In genomic region chr20:49982072-49982345, GRCh38 we compare ENCODE assay signal across 9 cellular contexts. TPM values are rescaled to one million over a fixed set of nuclear protein-coding genes. Genes with fewer than 3 reads are reported as not detected.
DNase-seq lines count a peak whose midpoint lies in the region; ATAC-seq, FAIRE-seq and TF ChIP-seq lines count a peak whose summit lies in the region.
"Had no signal": no experiment of that assay in that cellular context is flagged by ENCODE, and none has a peak within 500 bp of the region (broad histone marks: within the 10 kb centered on the region; RNA-seq: fewer than 3 reads in every experiment).

No MANE protein-coding gene starts in this region.

- peak overlapping the region; percentile 18; the same call in 1 of the 2 replicates for H2BK12ac ChIP-seq in H1 (ENCODE audit: low read depth, low read length)

- no peak for DNase-seq in Calu3
- DNase-seq in NT2/D1 (ENCODE audit: low read depth, low spot score), result no peak
- no peak for DNase-seq in H1 (ENCODE audit: low read depth in 1 of 2, low spot score in 2 of 2)
- DNase-seq in osteoblast (ENCODE audit: insufficient read length, low spot score, missing footprints), result no peak
- no peak for DNase-seq in SIG-M5 (lab: John Stamatoyannopoulos, UW)
- DNase-seq in islet precursor cell, result no peak
- no peak for DNase-seq in NCI-H524 treated with DMSO at 0.1 percent for 48 hours (lab: John Stamatoyannopoulos, UW)

- BruUV-seq in Calu3 (replicated peaks; lab: Mats Ljungman, UMichigan), result no TSS peak

- CTCF ChIA-PET in Calu3 (lab: Charles Lee) (interaction anchor here (5.5 kb wide), 1 partner anchor 89 kb away, joined by 134 read pairs; no protein-coding TSS in a partner anchor), H1 (lab: Charles Lee; ENCODE audit: partially characterized antibody) (interaction anchor here (0.7 to 21.7 kb wide), 9 partner anchors 17 to 197 kb away, joined by 3 to 514 read pairs (median 4); no protein-coding TSS in a partner anchor)

- no peak overlapping the region for H2BK15ac ChIP-seq in H1 (ENCODE audit: low read length)

- H3K79me2 ChIP-seq in H1 (ENCODE audit: control insufficient read depth in 1 of 2, insufficient read depth in 2 of 2, low read length in 2 of 2), result peaks cover 0 to 8% of the 10 kb centered on the region in 2 experiments; a peak in 2 of 4 replicates
- peaks cover 41% of the 10 kb centered on the region for H3K79me2 ChIP-seq in osteoblast (ENCODE audit: insufficient read depth, low read length)

- H3K9ac ChIP-seq in NT2/D1 (ENCODE audit: insufficient read length, low read depth) (peak overlapping the region; percentile 53), H1 (replicated peaks in 1 of 4; ENCODE audit: extremely low read depth in 1 of 4, low read depth in 3 of 4, low read length in 3 of 4) (no peak overlapping the region)

- ATAC-seq in HG02970 (IDR thresholded peaks at IDR 0.05; ENCODE audit: low FRiP score, unreplicated experiment), result no peak

- H2AK5ac ChIP-seq in H1 (ENCODE audit: low read depth, low read length), result no peak overlapping the region

- no peak for TF ChIP-seq RAD21 in H1 (IDR thresholded peaks at IDR 0.05 in 1 of 2, conservative IDR thresholded peaks at IDR 0.05 in 1 of 2; ENCODE audit: low read depth in 2 of 2, low read length in 2 of 2)

- H3K14ac ChIP-seq in H1 (ENCODE audit: insufficient read length), result no peak overlapping the region

- no peak for TF ChIP-seq EP300 in H1 (IDR thresholded peaks at IDR 0.05; ENCODE audit: borderline replicate concordance in 1 of 2, low read depth in 2 of 2, low read length in 2 of 2)

- H3K4me3 Mint-ChIP-seq in Calu3 (ENCODE audit: low read depth, unreplicated experiment), result peak overlapping the region; percentile 63

- peaks cover 12% of the 10 kb centered on the region for H3K23me2 ChIP-seq in H1 (ENCODE audit: low read depth, low read length)

- no peak overlapping the region for H3K27ac ChIP-seq in H1 (ENCODE audit: low read depth, low read length)
- no peak overlapping the region for H3K27ac ChIP-seq in osteoblast (ENCODE audit: low read depth, low read length)

- intact Hi-C loops in Calu3 (cut with micrococcal nuclease; ENCODE audit: unreplicated experiment), result no loop called here

- peaks cover 29% of the 10 kb centered on the region for H3K27me3 Mint-ChIP-seq in Calu3 (ENCODE audit: unreplicated experiment)

- TF ChIP-seq CTCF in Calu3 (IDR thresholded peaks at IDR 0.05; ENCODE audit: unreplicated experiment), result no peak
- no peak for TF ChIP-seq CTCF in H1 (IDR thresholded peaks at IDR 0.05; ENCODE audit: control extremely low read depth in 1 of 3, insufficient read depth in 1 of 3, low read depth in 1 of 3, low read length in 3 of 3)
- no peak for TF ChIP-seq CTCF in osteoblast (IDR thresholded peaks at IDR 0.05; ENCODE audit: extremely low read depth, low read depth, low read length)

- H2BK20ac ChIP-seq in H1 (ENCODE audit: low read length), result no peak overlapping the region

- H4K20me1 ChIP-seq in H1 (replicated peaks in 1 of 2; ENCODE audit: control insufficient read depth in 1 of 2, insufficient read depth in 2 of 2, low read length in 2 of 2) (peaks cover 2% of the 10 kb centered on the region in 2 experiments), osteoblast (ENCODE audit: insufficient read depth, low read length) (peaks cover 35% of the 10 kb centered on the region)

- no peak overlapping the region for H3K4ac ChIP-seq in H1 (replicated peaks; ENCODE audit: insufficient read length, low read depth, low read length)

- peaks cover 34% of the 10 kb centered on the region for H3K4me1 Mint-ChIP-seq in Calu3 (ENCODE audit: low read depth, unreplicated experiment)

- H3K4me3 ChIP-seq in NT2/D1 (ENCODE audit: insufficient read length, low read depth) (peak overlapping the region; percentile 53), H1 (ENCODE audit: extremely low read depth in 1 of 4, insufficient read depth in 2 of 4, low read depth in 3 of 4, low read length in 4 of 4) (peak overlapping the region; percentile 23 to 61 (median 30); a peak in 7 of 8 replicates), osteoblast (ENCODE audit: insufficient read depth, low read length) (no peak overlapping the region)

- peaks cover 2% of the 10 kb centered on the region; the same call in 1 of the 2 replicates for H3K79me1 ChIP-seq in H1 (ENCODE audit: low read depth, low read length)

- H3K4me1 ChIP-seq in NT2/D1 (ENCODE audit: insufficient read depth, insufficient read length) (peaks cover 42% of the 10 kb centered on the region), H1 (replicated peaks in 1 of 4; ENCODE audit: control insufficient read depth in 3 of 4, insufficient read depth in 4 of 4, low read length in 3 of 4) (peaks cover 7 to 43% (median 31%) of the 10 kb centered on the region in 4 experiments), osteoblast (ENCODE audit: insufficient read depth, low read length) (peaks cover 38% of the 10 kb centered on the region)

- TF ChIP-seq POLR2A in H1 (IDR thresholded peaks at IDR 0.05; ENCODE audit: control extremely low read depth in 1 of 2, low read depth in 2 of 2, low read length in 2 of 2), result no peak

- no peak overlapping the region; the same call in 1 of the 2 replicates for H3K18ac ChIP-seq in H1 (ENCODE audit: extremely low read depth, low read length)

- H3K36me3 ChIP-seq in NT2/D1 (ENCODE audit: insufficient read depth, insufficient read length, low read length) (peaks cover 36% of the 10 kb centered on the region), H1 (ENCODE audit: control insufficient read depth in 2 of 4, insufficient read depth in 4 of 4, low read length in 3 of 4) (peaks cover 0 to 12% (median 0%) of the 10 kb centered on the region in 4 experiments; a peak in 1 of 8 replicates), osteoblast (ENCODE audit: insufficient read depth, low read length) (peaks cover 10% of the 10 kb centered on the region)

- H4K8ac ChIP-seq in H1 (ENCODE audit: extremely low read depth, insufficient read depth, low read length), result peak overlapping the region; percentile 60

- no peak for FAIRE-seq in H1 (lab: Jason Lieb, UNC)
- FAIRE-seq: kidney had no signal

- 0 out of 2 replicates have a peak overlapping the region, but pooled peaks have one; percentile 20 for H2BK5ac ChIP-seq in H1 (ENCODE audit: low read depth, low read length)

- no peak overlapping the region for H3K56ac ChIP-seq in H1 (replicated peaks; ENCODE audit: insufficient read length, low read depth, low read length)

- H3K23ac ChIP-seq in H1 (ENCODE audit: insufficient read length), result no peak overlapping the region

- peak overlapping the region; percentile 78 to 89 for H3K4me2 ChIP-seq in H1 (ENCODE audit: insufficient read depth in 1 of 2, low read depth in 2 of 2, low read length in 2 of 2)
- peak overlapping the region; percentile 71 for H3K4me2 ChIP-seq in osteoblast (ENCODE audit: insufficient read depth, low read length)

- peak overlapping the region; percentile 18 for H3K27ac Mint-ChIP-seq in Calu3 (ENCODE audit: unreplicated experiment)

- no peak overlapping the region for H2BK120ac ChIP-seq in H1 (replicated peaks; ENCODE audit: low read depth, low read length)

- H4K91ac ChIP-seq in H1 (replicated peaks; ENCODE audit: insufficient read length, low read length), result peak overlapping the region; percentile 61

- 34% methylated on average over 12 of the region's 12 CpGs; no CpG with 5 or more reads in 1 of the 2 experiments for WGBS in H1 (ENCODE audit: extremely low coverage in 1 of 2, insufficient coverage in 1 of 2, insufficient read length in 1 of 2, insufficient replicate concordance in 2 of 2, low coverage in 1 of 2, low lambda C conversion rate in 2 of 2, missing lambda C conversion rate in 1 of 2), 2 experiments

- POLR2A ChIA-PET in H1 (lab: Charles Lee; ENCODE audit: partially characterized antibody), result interaction anchor here (0.7 to 15.6 kb wide), 15 partner anchors 8 to 102 kb away, joined by 3 to 287 read pairs (median 5); partner anchors contain the start of gene RNF114

- peak overlapping the region; percentile 54 for H4K5ac ChIP-seq in H1 (ENCODE audit: insufficient read length, low read depth, low read length)

- H3K27me3 ChIP-seq in NT2/D1 (ENCODE audit: insufficient read depth, insufficient read length) (peaks cover 31% of the 10 kb centered on the region), H1 (replicated peaks in 1 of 4; ENCODE audit: control insufficient read depth in 3 of 4, extremely low read depth in 1 of 4, insufficient read depth in 3 of 4, low read length in 3 of 4) (peaks cover 0 to 17% (median 15%) of the 10 kb centered on the region in 4 experiments; a peak in 6 of 7 replicates), osteoblast (ENCODE audit: insufficient read depth, low read length) (no peaks in the 10 kb centered on the region)

- peak overlapping the region; percentile 3; the same call in 1 of the 2 replicates for H2AFZ ChIP-seq in H1 (ENCODE audit: low read length)
- peak overlapping the region; percentile 41 for H2AFZ ChIP-seq in osteoblast (ENCODE audit: low read length)

- no peaks in the 10 kb centered on the region for H3K9me3 Mint-ChIP-seq in Calu3 (ENCODE audit: low read depth, unreplicated experiment)

- H3K36me3 Mint-ChIP-seq in Calu3 (ENCODE audit: insufficient read depth, unreplicated experiment), result peaks cover 21% of the 10 kb centered on the region

- H3K9me3 ChIP-seq in NT2/D1 (ENCODE audit: insufficient read depth, low read length) (no peaks in the 10 kb centered on the region), H1 (ENCODE audit: insufficient read depth in 2 of 2, low read depth in 1 of 2, low read length in 1 of 2) (no peaks in the 10 kb centered on the region), osteoblast (ENCODE audit: low read depth, low read length) (no peaks in the 10 kb centered on the region)

RNA-seq across cellular contexts. Expression of gene SNAI1, which starts 0.8 kb away (rescaled TPM):
- total RNA-seq in Calu3 (2022) (0.81 and 0.90 TPM in 2 replicates), osteoblast (1.8 and 2.1 TPM in 2 replicates)
- total RNA-seq in H1 (2021; fragmentation: NEBNext Ultra II Directional; extraction: Animal tissue kit (Norgen Biotek cat#: 25700)), result 6.5 and 7.7 TPM in 2 replicates
- 8.0 and 10.6 TPM in 2 replicates for polyA plus RNA-seq in H1 (2011; rRNA removed)
- 2.0 TPM for polyA plus RNA-seq in H1 (2011; cell fraction: cytosol; rRNA removed)
- 6.6 TPM for polyA plus RNA-seq in H1 (2011; cell fraction: nucleus; rRNA removed)
- 6.9 to 10.2 TPM (median 8.7 TPM) in 4 replicates for polyA plus RNA-seq in H1 (2012, experiment 1 of 2)
- polyA plus RNA-seq in H1 (2012, experiment 2 of 2), result 10.4 TPM
- 6.9 TPM for polyA plus RNA-seq in H1 (2013, experiment 1 of 2)
- 7.0 TPM for polyA plus RNA-seq in H1 (2013, experiment 2 of 2)
- 1.3 and 2.7 TPM in 2 replicates for polyA minus RNA-seq in H1 (2011; rRNA and poly(A)+ RNA removed)
- 2.4 TPM for polyA minus RNA-seq in H1 (2011; cell fraction: cytosol; rRNA and poly(A)+ RNA removed)
- polyA minus RNA-seq in H1 (2011; cell fraction: nucleus; rRNA and poly(A)+ RNA removed), result 7.8 TPM

RNA-seq across cellular contexts. Expression of gene RNF114, which starts 45.8 kb away (rescaled TPM):
- total RNA-seq in Calu3 (2022) (72.3 and 93.9 TPM in 2 replicates), osteoblast (46.9 and 78.5 TPM in 2 replicates)
- total RNA-seq in H1 (2021; fragmentation: NEBNext Ultra II Directional; extraction: Animal tissue kit (Norgen Biotek cat#: 25700)), result 81.7 and 82.0 TPM in 2 replicates
- 89.9 and 158 TPM in 2 replicates for polyA plus RNA-seq in H1 (2011; rRNA removed)
- polyA plus RNA-seq in H1 (2011; cell fraction: cytosol; rRNA removed), result 160 TPM
- 99.9 TPM for polyA plus RNA-seq in H1 (2011; cell fraction: nucleus; rRNA removed)
- 66.8 to 91.7 TPM (median 75.1 TPM) in 4 replicates for polyA plus RNA-seq in H1 (2012, experiment 1 of 2)
- 39.6 TPM for polyA plus RNA-seq in H1 (2012, experiment 2 of 2)
- 51.2 TPM for polyA plus RNA-seq in H1 (2013, experiment 1 of 2)
- polyA plus RNA-seq in H1 (2013, experiment 2 of 2), result 51.8 TPM
- 62.2 and 63.1 TPM in 2 replicates for polyA minus RNA-seq in H1 (2011; rRNA and poly(A)+ RNA removed)
- 69.6 TPM for polyA minus RNA-seq in H1 (2011; cell fraction: cytosol; rRNA and poly(A)+ RNA removed)
- 40.6 TPM for polyA minus RNA-seq in H1 (2011; cell fraction: nucleus; rRNA and poly(A)+ RNA removed)
